ENCODE assay signal across 14 cellular contexts in the genomic region with DNA sequence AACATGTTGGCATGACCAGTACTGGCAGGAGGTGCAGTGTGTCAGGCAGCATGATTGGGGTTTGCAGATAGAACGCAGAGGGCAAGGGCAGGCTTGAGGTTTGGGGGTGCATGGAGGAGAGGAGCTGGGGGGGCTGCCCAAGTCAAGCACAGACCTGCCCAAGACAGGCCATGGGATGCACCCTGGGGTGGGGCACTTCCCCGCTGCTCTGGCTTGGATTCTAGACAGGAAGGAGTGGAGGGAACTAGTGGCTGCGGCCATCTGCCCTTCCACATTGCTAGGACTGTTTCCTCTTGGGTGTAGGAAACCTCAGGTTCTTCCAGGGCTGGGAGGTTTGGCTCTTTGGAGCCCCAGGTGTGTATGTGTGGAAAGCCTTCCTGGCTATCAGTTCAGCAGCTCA. TPM values are rescaled to one million over a fixed set of nuclear protein-coding genes. Genes with fewer than 3 reads are reported as not detected.
A peak's percentile ranks its signal among the peaks of the same experiment; 100 is the strongest.
DNase-seq lines count a peak whose midpoint lies in the region; ATAC-seq, FAIRE-seq and TF ChIP-seq lines count a peak whose summit lies in the region.
"Had no signal": no experiment of that assay in that cellular context is flagged by ENCODE, and none has a peak within 500 bp of the region (broad histone marks: within the 10 kb centered on the region; RNA-seq: fewer than 3 reads in every experiment).

No MANE protein-coding gene starts in this region.

- DNase-seq in right cardiac atrium (peak in 2 of 3 donors; percentile 48 to 59), left ventricle myocardium superior (no peak), RWPE2 (ENCODE audit: low spot score) (peak; percentile 69), keratinocyte (ENCODE audit: low read depth, low spot score) (no peak), upper lobe of left lung (peak in 1 of 2 donors; percentile 58)
- DNase-seq: activated CD4-positive, alpha-beta T cell treated with anti-CD3 and anti-CD28 coated beads, Interleukin-2, amount 50 U/mL, for 1 hour; aorta; NCI-H1417 treated with DMSO at 0.1 percent for 48 hours; NCI-H510A; stimulated activated CD4-positive, alpha-beta T cell treated with anti-CD3 and anti-CD28 coated beads, Interleukin-12 subunit alpha, Interleukin-12 subunit beta, amount 100 ng/mL, for 4 hours had no signal

- no peak overlapping the region for H3K4me3 ChIP-seq in right cardiac atrium (ENCODE audit: low read length)
- H3K4me3 ChIP-seq in RWPE2 (ENCODE audit: severe bottlenecking), result peak overlapping the region; percentile 99
- peak overlapping the region; percentile 1 to 10 (median 4) for H3K4me3 ChIP-seq in keratinocyte (ENCODE audit: control insufficient read depth in 2 of 3, extremely low read depth in 1 of 3, insufficient read depth in 2 of 3, low read depth in 1 of 3, low read length in 3 of 3)
- peak overlapping the region in 2 of 4 donors; percentile 94 to 97 for H3K4me3 ChIP-seq in upper lobe of left lung
- H3K4me3 ChIP-seq in gastroesophageal sphincter, result no peak overlapping the region

- 83% methylated on average over 3 of the region's 3 CpGs for WGBS in right cardiac atrium
- WGBS in upper lobe of left lung, 2 donors, result 58 to 63% methylated on average over 3 of the region's 3 CpGs
- WGBS in gastroesophageal sphincter (ENCODE audit: low coverage in 1 of 2), 2 donors, result 72% methylated on average over 2 of the region's 3 CpGs; no CpG with 5 or more reads in 1 of the 2 donors

- intact Hi-C loops in right cardiac atrium (cut with DNase I), result loop anchor here in 1 of 4 donors (5.0 kb wide), 1 partner anchor 35 kb away; no protein-coding TSS in a partner anchor
- intact Hi-C loops in left ventricle myocardium superior (cut with micrococcal nuclease), result no loop called here

- no peak overlapping the region for H3K27ac ChIP-seq in right cardiac atrium (ENCODE audit: low read length)
- peak overlapping the region; percentile 96 for H3K27ac ChIP-seq in RWPE2 (ENCODE audit: poor library complexity, severe bottlenecking)
- peak overlapping the region; percentile 30 for H3K27ac ChIP-seq in keratinocyte (ENCODE audit: control insufficient read depth, insufficient read depth, low read length)
- peak overlapping the region; percentile 36 to 97 (median 76) for H3K27ac ChIP-seq in upper lobe of left lung
- H3K27ac ChIP-seq in gastroesophageal sphincter, result no peak overlapping the region
- H3K27ac ChIP-seq: parathyroid adenoma had no signal

- TF ChIP-seq CTCF in RWPE2 (IDR thresholded peaks at IDR 0.05; ENCODE audit: poor library complexity, severe bottlenecking), result no peak
- no peak for TF ChIP-seq CTCF in keratinocyte (optimal IDR thresholded peaks at IDR 0.05 in 1 of 3, IDR thresholded peaks at IDR 0.05 in 1 of 3, conservative IDR thresholded peaks at IDR 0.05 in 1 of 3; ENCODE audit: extremely low read depth in 1 of 3, insufficient read depth in 2 of 3, low read length in 3 of 3)
- no peak for TF ChIP-seq CTCF in upper lobe of left lung (IDR thresholded peaks at IDR 0.05)
- no peak for TF ChIP-seq CTCF in gastroesophageal sphincter (IDR thresholded peaks at IDR 0.05)

- H3K9ac ChIP-seq in keratinocyte (ENCODE audit: control insufficient read depth, extremely low read depth, insufficient read depth, low read length), result peak overlapping the region; percentile 41
- H3K9ac ChIP-seq: parathyroid adenoma had no signal

- peak overlapping the region; percentile 93 for H3K4me2 ChIP-seq in keratinocyte (ENCODE audit: control insufficient read depth, extremely low read depth, insufficient read depth, low read depth, low read length)

- no peak overlapping the region for H2AFZ ChIP-seq in keratinocyte (ENCODE audit: control insufficient read depth, low read length)
- H2AFZ ChIP-seq: parathyroid adenoma had no signal

- TF ChIP-seq POLR2A in upper lobe of left lung (IDR thresholded peaks at IDR 0.05), result no peak
- no peak for TF ChIP-seq POLR2A in gastroesophageal sphincter (IDR thresholded peaks at IDR 0.05)

- H4K20me1 ChIP-seq in keratinocyte (ENCODE audit: control insufficient read depth, extremely low read depth, insufficient read depth, low read length), result peaks cover 8% of the 10 kb centered on the region

- FAIRE-seq in keratinocyte (lab: Jason Lieb, UNC), result peak; percentile 5

- no peaks in the 10 kb centered on the region for H3K9me3 ChIP-seq in right cardiac atrium (ENCODE audit: control insufficient read depth, low read length)
- H3K9me3 ChIP-seq in RWPE2 (ENCODE audit: severe bottlenecking), result no peaks in the 10 kb centered on the region
- no peaks in the 10 kb centered on the region for H3K9me3 ChIP-seq in keratinocyte (ENCODE audit: control insufficient read depth, low read depth, low read length)
- H3K9me3 ChIP-seq in upper lobe of left lung, result no peaks in the 10 kb centered on the region
- no peaks in the 10 kb centered on the region for H3K9me3 ChIP-seq in gastroesophageal sphincter

- no peak for TF ChIP-seq EP300 in upper lobe of left lung (IDR thresholded peaks at IDR 0.05)
- TF ChIP-seq EP300 in gastroesophageal sphincter (IDR thresholded peaks at IDR 0.05), result no peak

- peaks cover 18% of the 10 kb centered on the region for H3K4me1 ChIP-seq in right cardiac atrium (ENCODE audit: control insufficient read depth, insufficient read depth, low read length)
- peaks cover 44% of the 10 kb centered on the region for H3K4me1 ChIP-seq in RWPE2 (ENCODE audit: insufficient read depth, poor library complexity, severe bottlenecking)
- peaks cover 41% of the 10 kb centered on the region for H3K4me1 ChIP-seq in keratinocyte (ENCODE audit: control insufficient read depth, extremely low read depth, insufficient read depth, low read length)
- H3K4me1 ChIP-seq in upper lobe of left lung, result peaks cover 57 to 69% (median 60%) of the 10 kb centered on the region in 4 donors
- peaks cover 0 to 68% (median 29%) of the 10 kb centered on the region in 3 donors for H3K4me1 ChIP-seq in gastroesophageal sphincter
- H3K4me1 ChIP-seq: parathyroid adenoma had no signal

- H3K36me3 ChIP-seq in RWPE2 (ENCODE audit: low read depth) (peaks cover 43% of the 10 kb centered on the region), keratinocyte (ENCODE audit: control insufficient read depth in 2 of 2, extremely low read depth in 1 of 2, insufficient read depth in 2 of 2, low read length in 2 of 2) (peaks cover 7 to 10% of the 10 kb centered on the region in 2 experiments), upper lobe of left lung (peaks cover 6 to 13% (median 9%) of the 10 kb centered on the region in 4 donors), gastroesophageal sphincter (peaks cover 0 to 11% of the 10 kb centered on the region in 2 donors)

- no peaks in the 10 kb centered on the region for H3K9me1 ChIP-seq in keratinocyte (ENCODE audit: control insufficient read depth, extremely low read depth, insufficient read depth, low read length)

- no peak for ATAC-seq in right cardiac atrium
- ATAC-seq in left ventricle myocardium superior, result no peak
- ATAC-seq in RWPE2 (ENCODE audit: low read depth), result peak; percentile 7
- no peak for ATAC-seq in upper lobe of left lung (ENCODE audit: low FRiP score in 2 of 2)
- no peak for ATAC-seq in GM21529 (IDR thresholded peaks at IDR 0.05; ENCODE audit: unreplicated experiment)
- ATAC-seq in gastroesophageal sphincter, result no peak
- no peak for ATAC-seq in GM21825 (IDR thresholded peaks at IDR 0.05; ENCODE audit: unreplicated experiment)

- no peaks in the 10 kb centered on the region for H3K27me3 ChIP-seq in right cardiac atrium (ENCODE audit: control insufficient read depth, insufficient read depth)
- no peaks in the 10 kb centered on the region for H3K27me3 ChIP-seq in RWPE2 (ENCODE audit: insufficient read depth, poor library complexity, severe bottlenecking)
- no peaks in the 10 kb centered on the region for H3K27me3 ChIP-seq in keratinocyte (ENCODE audit: control insufficient read depth, extremely low read depth, insufficient read depth, low read length)
- no peaks in the 10 kb centered on the region for H3K27me3 ChIP-seq in upper lobe of left lung
- H3K27me3 ChIP-seq in gastroesophageal sphincter, result no peaks in the 10 kb centered on the region

- H3K79me2 ChIP-seq in keratinocyte (ENCODE audit: control insufficient read depth, insufficient read depth, low read length), result peaks cover 65% of the 10 kb centered on the region

- dilution Hi-C loops in keratinocyte (cut with MboI; ENCODE audit: extremely low pct_ligation_motif_present, low sequenced_read_pairs), result no loop called here

RNA-seq across cellular contexts. Expression of a gene that starts 3.0 kb away (rescaled TPM):
- total RNA-seq in right cardiac atrium (100 to 1,000 TPM in 1 of 4 donors, 10 to 100 TPM in 3; 74.9 to 102 (median 83.5) TPM), left ventricle myocardium superior (117 TPM), upper lobe of left lung (100 to 1,000 TPM; 105 to 301 (median 207) TPM), gastroesophageal sphincter (10 to 100 TPM; 24.4 to 42.2 (median 33.0) TPM)
- polyA plus RNA-seq in right cardiac atrium (53.3 TPM), keratinocyte (144 to 211 TPM (median 154 TPM) in 3 replicates)
- polyA plus RNA-seq in keratinocyte (2011; ENCODE audit: low read depth), result 104 TPM
- 101 and 129 TPM in 2 replicates for polyA plus RNA-seq in keratinocyte (2011; cell fraction: cytosol; rRNA removed)
- polyA plus RNA-seq in keratinocyte (2011; cell fraction: nucleus; rRNA removed), result 140 and 148 TPM in 2 replicates
- polyA plus RNA-seq in keratinocyte (2012; ENCODE audit: low replicate concordance), result 111 and 154 TPM in 2 replicates
- 198 to 322 TPM (median 204 TPM) in 3 replicates for polyA minus RNA-seq in keratinocyte
- polyA minus RNA-seq in keratinocyte (2011; cell fraction: cytosol; rRNA and poly(A)+ RNA removed), result 58.1 TPM
- 49.2 and 82.9 TPM in 2 replicates for polyA minus RNA-seq in keratinocyte (2011; cell fraction: nucleus; rRNA and poly(A)+ RNA removed)

RNA-seq across cellular contexts. Expression of a gene that starts 54.2 kb away (rescaled TPM):
- total RNA-seq in right cardiac atrium (10 to 100 TPM; 28.6 to 36.2 (median 31.8) TPM), left ventricle myocardium superior (37.6 TPM), upper lobe of left lung (100 to 1,000 TPM in 2 of 6 donors, 10 to 100 TPM in 4; 19.9 to 122 (median 51.3) TPM), gastroesophageal sphincter (10 to 100 TPM in 3 of 4 donors, 1 to 10 TPM in 1; 8.9 to 22.2 (median 10.1) TPM)
- polyA plus RNA-seq in right cardiac atrium (57.5 TPM), keratinocyte (126 to 167 TPM (median 152 TPM) in 3 replicates)
- 168 TPM for polyA plus RNA-seq in keratinocyte (2011; ENCODE audit: low read depth)
- polyA plus RNA-seq in keratinocyte (2011; cell fraction: cytosol; rRNA removed), result 208 and 215 TPM in 2 replicates
- 66.9 and 73.9 TPM in 2 replicates for polyA plus RNA-seq in keratinocyte (2011; cell fraction: nucleus; rRNA removed)
- 168 and 493 TPM in 2 replicates for polyA plus RNA-seq in keratinocyte (2012; ENCODE audit: low replicate concordance)
- 34.1 to 136 TPM (median 81.0 TPM) in 3 replicates for polyA minus RNA-seq in keratinocyte
- polyA minus RNA-seq in keratinocyte (2011; cell fraction: cytosol; rRNA and poly(A)+ RNA removed), result 68.9 TPM
- polyA minus RNA-seq in keratinocyte (2011; cell fraction: nucleus; rRNA and poly(A)+ RNA removed), result 14.6 and 18.0 TPM in 2 replicates

Comparison
In these comparisons a context has a peak if more than half of its experiments do, and no peak if none do; other contexts are left out.
1. DNase-seq: peak in right cardiac atrium (2 of 3) and RWPE2 (single experiment); none in left ventricle myocardium superior (single experiment) and keratinocyte (single experiment).
2. H3K27ac ChIP-seq: peak in RWPE2 (single experiment), keratinocyte (single experiment) and upper lobe of left lung (4 of 4); none in right cardiac atrium (single experiment) and gastroesophageal sphincter (0 of 4).
3. H3K4me3 ChIP-seq: peak in RWPE2 (single experiment) and keratinocyte (3 of 3); none in right cardiac atrium (single experiment) and gastroesophageal sphincter (0 of 2).